In the genomic region with DNA sequence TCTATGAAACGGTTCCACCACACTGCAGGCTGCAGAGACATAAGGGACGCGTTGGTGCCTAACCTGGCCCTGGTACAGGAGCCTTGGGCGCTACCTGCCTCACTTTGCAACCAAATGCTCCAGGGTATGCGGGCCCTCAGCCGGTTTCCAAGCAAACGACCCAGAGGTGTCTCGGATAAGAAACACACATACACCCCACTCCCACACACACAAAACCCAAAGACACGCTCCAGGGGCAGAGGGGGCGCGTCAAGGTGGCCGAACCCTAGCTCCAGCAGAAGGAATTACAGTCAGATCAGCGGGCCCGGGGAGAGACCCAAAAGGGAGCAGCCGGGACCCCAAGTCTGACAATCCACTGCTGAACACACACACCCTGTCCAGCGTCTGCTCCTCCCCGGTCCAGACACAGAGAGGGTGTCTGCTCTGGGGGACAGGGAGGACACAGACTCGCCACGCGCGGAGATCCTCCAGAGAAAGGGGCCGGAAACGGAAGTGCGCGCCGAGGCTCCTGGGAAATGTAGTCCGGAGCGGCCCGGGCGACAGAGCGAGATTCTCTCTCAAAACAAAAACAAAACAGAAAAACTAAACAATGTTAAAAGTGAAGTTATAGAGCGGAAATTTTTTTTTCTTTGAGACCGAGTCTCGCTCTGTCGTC, we compare ENCODE assay signal across 8 cellular contexts. TPM values are rescaled to one million over a fixed set of nuclear protein-coding genes. Genes with fewer than 3 reads are reported as not detected.
DNase-seq lines count a peak whose midpoint lies in the region; ATAC-seq and TF ChIP-seq lines count a peak whose summit lies in the region.
"Not testable (repeated sequence)": the region's sequence is repeated elsewhere in the genome, so short reads cannot be mapped to it uniquely, and the experiment has no call there.

TSS of gene TRIM16 (minus strand) at position 488 of the 655 bp plus-strand sequence. CDS start 32,702 bp downstream, outside the sequence.

- not testable (repeated sequence) for H3K9me3 Mint-ChIP-seq in immature natural killer cell

- TF ChIP-seq CTCF in cardiac fibroblast (IDR thresholded peaks at IDR 0.05; ENCODE audit: low read depth, low read length), result not testable (repeated sequence)

- peak; percentile 37 for DNase-seq in A172 (ENCODE audit: low spot score)
- peak; percentile 2 for DNase-seq in NCI-H2196 treated with DMSO at 0.1 percent for 48 hours (lab: John Stamatoyannopoulos, UW; ENCODE audit: unreplicated experiment)
- DNase-seq in activated CD4-positive, CD25-positive, alpha-beta regulatory T cell treated with anti-CD3 and anti-CD28 coated beads, Interleukin-2, amount 50 U/mL, for 16 hours (ENCODE audit: low read depth, low spot score), result peak; percentile 77
- DNase-seq in cardiac fibroblast (ENCODE audit: low read depth in 2 of 2), result peak; percentile 49 to 61
- peak; percentile 74 to 77 (median 75) for DNase-seq in immature natural killer cell

- H3K27ac ChIP-seq in skin epidermis, result peak within 1 kb of the TSS in 20 of 21 experiments; percentile 36 to 84 (median 64)

- ATAC-seq in GM18909 (IDR thresholded peaks at IDR 0.05; ENCODE audit: poor library complexity, unreplicated experiment) (peak; percentile 88), HG03103 (IDR thresholded peaks at IDR 0.05; ENCODE audit: low read depth, unreplicated experiment) (peak; percentile 77)

- peak within 1 kb of the TSS; percentile 88 to 98 (median 94) for H3K4me3 Mint-ChIP-seq in immature natural killer cell

- H3K27ac Mint-ChIP-seq in immature natural killer cell, result peak within 1 kb of the TSS; percentile 71 to 94 (median 88)

- not testable (repeated sequence) for H3K27me3 Mint-ChIP-seq in immature natural killer cell (ENCODE audit: low read depth in 3 of 3)

- peaks cover 8 to 19% of the 10 kb centered on the region in 2 donors for H3K4me1 Mint-ChIP-seq in immature natural killer cell

- H3K4me3 ChIP-seq in cardiac fibroblast (replicated peaks in 1 of 2; ENCODE audit: low read depth in 2 of 2, low read length in 2 of 2), result peak within 1 kb of the TSS; percentile 56 to 61
- peak within 1 kb of the TSS; percentile 39 to 62 (median 54) for H3K4me3 ChIP-seq in skin epidermis

- not testable (repeated sequence) for H3K36me3 Mint-ChIP-seq in immature natural killer cell

RNA-seq across cellular contexts. Expression of gene TRIM16, which starts in this region (rescaled TPM):
- total RNA-seq in A172 (2014; rRNA removed; shearing (Covaris generic)), result 153 and 163 TPM in 2 replicates
- 1 to 10 TPM; 1.8 to 5.0 (median 3.1) TPM for polyA plus RNA-seq in immature natural killer cell

Comparison
In these comparisons a context has a peak if more than half of its experiments do, and no peak if none do; other contexts are left out.
1. Peak in every context shown above with its lines: DNase-seq, ATAC-seq, H3K4me3 ChIP-seq and H3K27ac ChIP-seq.
2. DNase-seq: peak in every context shown above with its lines; median percentile 77 in activated CD4-positive, CD25-positive, alpha-beta regulatory T cell treated with anti-CD3 and anti-CD28 coated beads, Interleukin-2, amount 50 U/mL, for 16 hours; 75 in immature natural killer cell; 55 in cardiac fibroblast; 37 in A172; 2 in NCI-H2196 treated with DMSO at 0.1 percent for 48 hours.